ENCODE assay signal across 1 cellular context in the genomic region with DNA sequence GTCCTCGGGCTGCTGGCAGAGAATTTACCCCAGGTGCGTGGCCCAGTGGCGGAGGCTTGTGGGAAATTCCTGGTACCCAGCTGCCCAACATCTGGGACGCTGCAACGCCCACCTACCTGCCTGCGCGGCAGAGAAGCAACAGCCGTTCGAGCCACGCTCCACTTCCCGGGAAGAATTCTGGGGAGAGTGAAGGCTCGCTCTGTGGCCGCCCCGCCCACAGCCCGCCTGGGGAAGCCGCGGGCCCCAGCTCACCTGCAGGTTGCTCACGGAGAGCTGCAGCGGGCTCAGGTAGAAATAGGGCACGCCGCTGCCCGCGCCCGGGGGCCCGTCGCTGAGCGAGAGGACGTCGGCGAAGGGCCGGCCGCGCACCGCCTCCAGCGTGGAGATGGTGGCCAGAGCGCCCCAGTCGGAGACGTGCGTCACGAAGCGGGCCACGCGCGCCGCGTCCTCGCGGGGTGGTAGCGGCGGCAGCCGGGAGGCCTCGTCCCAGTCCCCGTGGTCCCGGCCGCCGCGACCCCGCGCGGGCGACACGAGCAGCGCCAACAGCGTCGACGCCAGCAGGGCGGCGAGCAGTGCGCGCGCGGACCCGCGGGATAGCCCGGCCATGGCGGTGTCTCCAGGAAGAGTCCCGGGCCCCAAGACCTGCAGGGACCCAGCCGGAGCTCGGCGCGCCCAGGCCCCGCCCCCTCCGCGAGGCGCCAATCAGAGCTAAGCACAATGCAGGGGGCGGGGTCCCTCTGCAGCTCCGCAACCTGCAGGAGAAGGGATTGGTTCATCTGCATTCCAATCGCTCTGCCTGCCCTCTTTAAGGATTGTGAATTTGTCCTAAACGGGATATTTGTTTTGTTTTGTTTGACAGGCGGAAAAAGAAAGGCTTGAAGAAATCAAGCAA.
TF ChIP-seq lines count a peak whose summit lies in the region.

Gene CREG1, minus strand, starts transcription at position 627 of the 892 bp plus-strand sequence.

TF ChIP-seq in HepG2, 621 proteins besides CTCF, POLR2A, EP300 and RAD21 (continued from another document and continues in another):
- TF ChIP-seq BCLAF1 (IDR thresholded peaks at IDR 0.05) (no peak), NFYB (CRISPR knock-in tag; IDR thresholded peaks at IDR 0.05) (peak; percentile 76), NFE2 (CRISPR knock-in tag; IDR thresholded peaks at IDR 0.05) (no peak), FOXJ3 (CRISPR knock-in tag; IDR thresholded peaks at IDR 0.05; ENCODE audit: borderline replicate concordance) (no peak), PAF1 (CRISPR knock-in tag; IDR thresholded peaks at IDR 0.05) (no peak), ZC3H4 (CRISPR knock-in tag; IDR thresholded peaks at IDR 0.05; ENCODE audit: borderline replicate concordance) (no peak), SMAD1 (CRISPR knock-in tag; IDR thresholded peaks at IDR 0.05; ENCODE audit: borderline replicate concordance, low read depth) (0 out of 2 replicates have a peak, but pooled peaks have one; percentile 44), ZNF543 (CRISPR knock-in tag; IDR thresholded peaks at IDR 0.05) (peak; percentile 58; the same call in 1 of the 2 replicates), PHB2 (IDR thresholded peaks at IDR 0.05; ENCODE audit: partially characterized antibody) (no peak), RFX3 (CRISPR knock-in tag; IDR thresholded peaks at IDR 0.05) (no peak), ATAD3A (CRISPR knock-in tag; IDR thresholded peaks at IDR 0.05) (no peak), ZSCAN30 (CRISPR knock-in tag; IDR thresholded peaks at IDR 0.05) (no peak), AGO2 (optimal IDR thresholded peaks at IDR 0.05; ENCODE audit: low read depth, low read length) (no peak), MED13 (CRISPR knock-in tag; IDR thresholded peaks at IDR 0.05) (no peak), ZUFSP (CRISPR knock-in tag; IDR thresholded peaks at IDR 0.05; ENCODE audit: borderline replicate concordance) (no peak), NR2F1 (CRISPR knock-in tag; IDR thresholded peaks at IDR 0.05) (no peak), RFXANK (CRISPR knock-in tag; IDR thresholded peaks at IDR 0.05) (no peak), EED (CRISPR knock-in tag; IDR thresholded peaks at IDR 0.05) (peak; percentile 25; the same call in 1 of the 2 replicates), ZBTB21 (CRISPR knock-in tag; IDR thresholded peaks at IDR 0.05) (no peak), MTF1 (CRISPR knock-in tag; IDR thresholded peaks at IDR 0.05) (peak; percentile 73; the same call in 1 of the 2 replicates), ZNF251 (CRISPR knock-in tag; IDR thresholded peaks at IDR 0.05) (no peak), ZNF224 (CRISPR knock-in tag; IDR thresholded peaks at IDR 0.05) (no peak), ZNF225 (CRISPR knock-in tag; IDR thresholded peaks at IDR 0.05) (no peak; the same call in 1 of the 2 replicates), ZNF24 (IDR thresholded peaks at IDR 0.05) (no peak), ZBED4 (CRISPR knock-in tag; IDR thresholded peaks at IDR 0.05; ENCODE audit: borderline replicate concordance) (no peak), POLR2AphosphoS2 (IDR thresholded peaks at IDR 0.05; ENCODE audit: low read depth, low read length) (no peak), ZFP82 (CRISPR knock-in tag; IDR thresholded peaks at IDR 0.05; ENCODE audit: borderline replicate concordance) (peak; percentile 58; the same call in 1 of the 2 replicates), MTA1 (CRISPR knock-in tag; IDR thresholded peaks at IDR 0.05; ENCODE audit: borderline replicate concordance) (no peak), ELF1 (CRISPR knock-in tag; IDR thresholded peaks at IDR 0.05) (no peak), HNF4A (CRISPR knock-in tag; IDR thresholded peaks at IDR 0.05) (no peak), ELF4 (CRISPR knock-in tag; IDR thresholded peaks at IDR 0.05; ENCODE audit: borderline replicate concordance) (0 out of 2 replicates have a peak, but pooled peaks have one; percentile 20)
- TF ChIP-seq, protein P1, sequence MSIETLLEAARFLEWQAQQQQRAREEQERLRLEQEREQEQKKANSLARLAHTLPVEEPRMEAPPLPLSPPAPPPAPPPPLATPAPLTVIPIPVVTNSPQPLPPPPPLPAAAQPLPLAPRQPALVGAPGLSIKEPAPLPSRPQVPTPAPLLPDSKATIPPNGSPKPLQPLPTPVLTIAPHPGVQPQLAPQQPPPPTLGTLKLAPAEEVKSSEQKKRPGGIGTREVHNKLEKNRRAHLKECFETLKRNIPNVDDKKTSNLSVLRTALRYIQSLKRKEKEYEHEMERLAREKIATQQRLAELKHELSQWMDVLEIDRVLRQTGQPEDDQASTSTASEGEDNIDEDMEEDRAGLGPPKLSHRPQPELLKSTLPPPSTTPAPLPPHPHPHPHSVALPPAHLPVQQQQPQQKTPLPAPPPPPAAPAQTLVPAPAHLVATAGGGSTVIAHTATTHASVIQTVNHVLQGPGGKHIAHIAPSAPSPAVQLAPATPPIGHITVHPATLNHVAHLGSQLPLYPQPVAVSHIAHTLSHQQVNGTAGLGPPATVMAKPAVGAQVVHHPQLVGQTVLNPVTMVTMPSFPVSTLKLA (IDR thresholded peaks at IDR 0.05): no peak
- TF ChIP-seq, protein P2, sequence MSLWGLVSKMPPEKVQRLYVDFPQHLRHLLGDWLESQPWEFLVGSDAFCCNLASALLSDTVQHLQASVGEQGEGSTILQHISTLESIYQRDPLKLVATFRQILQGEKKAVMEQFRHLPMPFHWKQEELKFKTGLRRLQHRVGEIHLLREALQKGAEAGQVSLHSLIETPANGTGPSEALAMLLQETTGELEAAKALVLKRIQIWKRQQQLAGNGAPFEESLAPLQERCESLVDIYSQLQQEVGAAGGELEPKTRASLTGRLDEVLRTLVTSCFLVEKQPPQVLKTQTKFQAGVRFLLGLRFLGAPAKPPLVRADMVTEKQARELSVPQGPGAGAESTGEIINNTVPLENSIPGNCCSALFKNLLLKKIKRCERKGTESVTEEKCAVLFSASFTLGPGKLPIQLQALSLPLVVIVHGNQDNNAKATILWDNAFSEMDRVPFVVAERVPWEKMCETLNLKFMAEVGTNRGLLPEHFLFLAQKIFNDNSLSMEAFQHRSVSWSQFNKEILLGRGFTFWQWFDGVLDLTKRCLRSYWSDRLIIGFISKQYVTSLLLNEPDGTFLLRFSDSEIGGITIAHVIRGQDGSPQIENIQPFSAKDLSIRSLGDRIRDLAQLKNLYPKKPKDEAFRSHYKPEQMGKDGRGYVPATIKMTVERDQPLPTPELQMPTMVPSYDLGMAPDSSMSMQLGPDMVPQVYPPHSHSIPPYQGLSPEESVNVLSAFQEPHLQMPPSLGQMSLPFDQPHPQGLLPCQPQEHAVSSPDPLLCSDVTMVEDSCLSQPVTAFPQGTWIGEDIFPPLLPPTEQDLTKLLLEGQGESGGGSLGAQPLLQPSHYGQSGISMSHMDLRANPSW (CRISPR knock-in tag; IDR thresholded peaks at IDR 0.05; ENCODE audit: borderline replicate concordance): no peak
- TF ChIP-seq, protein P3, sequence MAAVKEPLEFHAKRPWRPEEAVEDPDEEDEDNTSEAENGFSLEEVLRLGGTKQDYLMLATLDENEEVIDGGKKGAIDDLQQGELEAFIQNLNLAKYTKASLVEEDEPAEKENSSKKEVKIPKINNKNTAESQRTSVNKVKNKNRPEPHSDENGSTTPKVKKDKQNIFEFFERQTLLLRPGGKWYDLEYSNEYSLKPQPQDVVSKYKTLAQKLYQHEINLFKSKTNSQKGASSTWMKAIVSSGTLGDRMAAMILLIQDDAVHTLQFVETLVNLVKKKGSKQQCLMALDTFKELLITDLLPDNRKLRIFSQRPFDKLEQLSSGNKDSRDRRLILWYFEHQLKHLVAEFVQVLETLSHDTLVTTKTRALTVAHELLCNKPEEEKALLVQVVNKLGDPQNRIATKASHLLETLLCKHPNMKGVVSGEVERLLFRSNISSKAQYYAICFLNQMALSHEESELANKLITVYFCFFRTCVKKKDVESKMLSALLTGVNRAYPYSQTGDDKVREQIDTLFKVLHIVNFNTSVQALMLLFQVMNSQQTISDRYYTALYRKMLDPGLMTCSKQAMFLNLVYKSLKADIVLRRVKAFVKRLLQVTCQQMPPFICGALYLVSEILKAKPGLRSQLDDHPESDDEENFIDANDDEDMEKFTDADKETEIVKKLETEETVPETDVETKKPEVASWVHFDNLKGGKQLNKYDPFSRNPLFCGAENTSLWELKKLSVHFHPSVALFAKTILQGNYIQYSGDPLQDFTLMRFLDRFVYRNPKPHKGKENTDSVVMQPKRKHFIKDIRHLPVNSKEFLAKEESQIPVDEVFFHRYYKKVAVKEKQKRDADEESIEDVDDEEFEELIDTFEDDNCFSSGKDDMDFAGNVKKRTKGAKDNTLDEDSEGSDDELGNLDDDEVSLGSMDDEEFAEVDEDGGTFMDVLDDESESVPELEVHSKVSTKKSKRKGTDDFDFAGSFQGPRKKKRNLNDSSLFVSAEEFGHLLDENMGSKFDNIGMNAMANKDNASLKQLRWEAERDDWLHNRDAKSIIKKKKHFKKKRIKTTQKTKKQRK (IDR thresholded peaks at IDR 0.05; ENCODE audit: low read length): no peak
- TF ChIP-seq, protein P4, sequence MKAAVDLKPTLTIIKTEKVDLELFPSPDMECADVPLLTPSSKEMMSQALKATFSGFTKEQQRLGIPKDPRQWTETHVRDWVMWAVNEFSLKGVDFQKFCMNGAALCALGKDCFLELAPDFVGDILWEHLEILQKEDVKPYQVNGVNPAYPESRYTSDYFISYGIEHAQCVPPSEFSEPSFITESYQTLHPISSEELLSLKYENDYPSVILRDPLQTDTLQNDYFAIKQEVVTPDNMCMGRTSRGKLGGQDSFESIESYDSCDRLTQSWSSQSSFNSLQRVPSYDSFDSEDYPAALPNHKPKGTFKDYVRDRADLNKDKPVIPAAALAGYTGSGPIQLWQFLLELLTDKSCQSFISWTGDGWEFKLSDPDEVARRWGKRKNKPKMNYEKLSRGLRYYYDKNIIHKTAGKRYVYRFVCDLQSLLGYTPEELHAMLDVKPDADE (CRISPR knock-in tag; IDR thresholded peaks at IDR 0.05): no peak
- TF ChIP-seq, protein P5, sequence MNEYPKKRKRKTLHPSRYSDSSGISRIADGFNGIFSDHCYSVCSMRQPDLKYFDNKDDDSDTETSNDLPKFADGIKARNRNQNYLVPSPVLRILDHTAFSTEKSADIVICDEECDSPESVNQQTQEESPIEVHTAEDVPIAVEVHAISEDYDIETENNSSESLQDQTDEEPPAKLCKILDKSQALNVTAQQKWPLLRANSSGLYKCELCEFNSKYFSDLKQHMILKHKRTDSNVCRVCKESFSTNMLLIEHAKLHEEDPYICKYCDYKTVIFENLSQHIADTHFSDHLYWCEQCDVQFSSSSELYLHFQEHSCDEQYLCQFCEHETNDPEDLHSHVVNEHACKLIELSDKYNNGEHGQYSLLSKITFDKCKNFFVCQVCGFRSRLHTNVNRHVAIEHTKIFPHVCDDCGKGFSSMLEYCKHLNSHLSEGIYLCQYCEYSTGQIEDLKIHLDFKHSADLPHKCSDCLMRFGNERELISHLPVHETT (CRISPR knock-in tag; conservative IDR thresholded peaks at IDR 0.05): no peak
